In the genomic region with DNA sequence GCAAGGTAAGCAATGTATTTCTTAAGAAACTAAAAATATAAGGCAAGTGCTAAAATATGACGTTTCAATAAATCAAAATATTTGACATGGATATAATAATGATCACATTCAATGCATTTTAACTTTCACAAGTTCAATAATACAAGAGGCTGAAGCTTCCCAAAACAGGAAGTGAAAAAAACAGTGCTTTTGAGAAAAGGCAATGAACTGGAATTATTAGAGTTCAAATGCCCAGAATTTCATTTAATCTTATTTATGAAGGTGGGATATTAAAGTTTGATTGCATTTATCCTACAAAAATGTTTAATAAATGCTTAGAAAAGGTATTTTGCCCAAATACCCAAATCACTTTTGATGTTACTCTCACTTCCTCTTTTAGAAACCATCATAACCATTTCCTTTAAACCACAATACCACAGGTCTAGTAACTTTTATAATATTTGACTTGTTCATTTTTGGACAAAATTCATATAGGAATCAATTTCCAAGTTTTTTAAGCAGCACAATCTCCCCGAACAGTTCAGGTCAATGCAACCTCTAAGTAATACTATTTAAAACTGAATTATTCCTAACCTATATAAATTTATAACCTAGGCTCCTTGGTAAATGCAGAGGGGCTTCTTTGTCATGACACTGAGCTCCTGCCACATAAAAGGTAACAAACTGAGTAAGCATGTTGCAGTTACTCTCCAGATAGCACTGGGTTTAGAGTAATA, we compare ENCODE assay signal across 8 cellular contexts. TPM values are rescaled to one million over a fixed set of nuclear protein-coding genes. Genes with fewer than 3 reads are reported as not detected.
DNase-seq lines count a peak whose midpoint lies in the region; ATAC-seq, FAIRE-seq and TF ChIP-seq lines count a peak whose summit lies in the region.

No MANE protein-coding gene starts in this region.

- TF ChIP-seq CTCF in colonic mucosa (IDR thresholded peaks at IDR 0.05) (no peak), parathyroid adenoma (IDR thresholded peaks at IDR 0.05) (no peak)

- intact Hi-C loops in colonic mucosa (cut with DNase I) = no loop called here

- H3K4me2 ChIP-seq in parathyroid adenoma (ENCODE audit: low read length) = peak overlapping the region; percentile 58

- peak; percentile 92 for FAIRE-seq in GM12891 (lab: Jason Lieb, UNC)

- H3K9me3 ChIP-seq in colonic mucosa (no peaks in the 10 kb centered on the region), parathyroid adenoma (ENCODE audit: control insufficient read depth, low read length) (no peaks in the 10 kb centered on the region)

- DNase-seq in GM12891 (ENCODE audit: insufficient read length, low spot score) (peak; percentile 22), colonic mucosa (no peak), mucosa of gallbladder (ENCODE audit: low spot score) (no peak), HEK293T (ENCODE audit: extremely low spot score) (no peak), substantia nigra (lab: John Stamatoyannopoulos, UW) (no peak)
- DNase-seq in Jurkat, Clone E6-1 (ENCODE audit: low read depth, low spot score) = peak; percentile 42

- no peak for TF ChIP-seq POLR2A in GM12891 (IDR thresholded peaks at IDR 0.05; ENCODE audit: low read depth, low read length)

- H3K79me2 ChIP-seq in parathyroid adenoma = peaks cover 22% of the 10 kb centered on the region

- CTCF ChIA-PET in HEK293T (lab: Yijun Ruan, JAX) = interaction anchor here (0.6 kb wide), 1 partner anchor 165 kb away, joined by 3 read pairs; no protein-coding TSS in a partner anchor

- H3K4me1 ChIP-seq in colonic mucosa = peaks cover 14% of the 10 kb centered on the region
- peaks cover 3% of the 10 kb centered on the region for H3K4me1 ChIP-seq in parathyroid adenoma

- H3K27me3 ChIP-seq in colonic mucosa (no peaks in the 10 kb centered on the region), parathyroid adenoma (ENCODE audit: control insufficient read depth, insufficient read depth, low read length) (no peaks in the 10 kb centered on the region)

- H2AFZ ChIP-seq in parathyroid adenoma = no peak overlapping the region

- H3K27ac ChIP-seq in colonic mucosa (peak overlapping the region; percentile 23), parathyroid adenoma (no peak overlapping the region), substantia nigra (ENCODE audit: low read depth, low read length, poor library complexity, severe bottlenecking) (no peak overlapping the region)

- peak; percentile 56 for ATAC-seq in GM21528 (IDR thresholded peaks at IDR 0.05; ENCODE audit: low FRiP score, unreplicated experiment)

- no peak overlapping the region for H3K4me3 ChIP-seq in Jurkat, Clone E6-1 (ENCODE audit: low read length)
- H3K4me3 ChIP-seq in colonic mucosa (peak overlapping the region; percentile 74), parathyroid adenoma (ENCODE audit: low read depth, low read length) (peak overlapping the region; percentile 88)

- POLR2A ChIA-PET in HEK293T (lab: Yijun Ruan, JAX) = interaction anchor here (1.2 kb wide), 1 partner anchor 88 kb away, joined by 4 read pairs; the partner anchor contains the start of gene NUP35

- H3K36me3 ChIP-seq in colonic mucosa = no peaks in the 10 kb centered on the region
- no peaks in the 10 kb centered on the region for H3K36me3 ChIP-seq in parathyroid adenoma (ENCODE audit: control insufficient read depth, insufficient read depth, low read length)

- no peak overlapping the region for H3K9ac ChIP-seq in colonic mucosa (ENCODE audit: low read depth in 2 of 2, low read length in 2 of 2)
- H3K9ac ChIP-seq in parathyroid adenoma = no peak overlapping the region

TF ChIP-seq in GM12891, 5 proteins besides CTCF, POLR2A, EP300 and RAD21:
- TF ChIP-seq SPI1 (IDR thresholded peaks at IDR 0.05; ENCODE audit: low read depth, low read length) (peak; percentile 92), PAX5 (IDR thresholded peaks at IDR 0.05; ENCODE audit: insufficient read depth, low read length, severe bottlenecking) (no peak), TAF1 (IDR thresholded peaks at IDR 0.05; ENCODE audit: low read depth, low read length) (no peak), POLR2AphosphoS5 (IDR thresholded peaks at IDR 0.05; ENCODE audit: low read depth, low read length) (no peak)

TF ChIP-seq in HEK293T, 16 proteins besides CTCF, POLR2A, EP300 and RAD21:
- TF ChIP-seq CTBP1 (IDR thresholded peaks at IDR 0.05; ENCODE audit: borderline replicate concordance) = no peak
- no peak for TF ChIP-seq ELF4 (IDR thresholded peaks at IDR 0.05)
- no peak for TF ChIP-seq TARDBP (IDR thresholded peaks at IDR 0.05)
- TF ChIP-seq SP1 (IDR thresholded peaks at IDR 0.05) = no peak
- TF ChIP-seq, protein P1, sequence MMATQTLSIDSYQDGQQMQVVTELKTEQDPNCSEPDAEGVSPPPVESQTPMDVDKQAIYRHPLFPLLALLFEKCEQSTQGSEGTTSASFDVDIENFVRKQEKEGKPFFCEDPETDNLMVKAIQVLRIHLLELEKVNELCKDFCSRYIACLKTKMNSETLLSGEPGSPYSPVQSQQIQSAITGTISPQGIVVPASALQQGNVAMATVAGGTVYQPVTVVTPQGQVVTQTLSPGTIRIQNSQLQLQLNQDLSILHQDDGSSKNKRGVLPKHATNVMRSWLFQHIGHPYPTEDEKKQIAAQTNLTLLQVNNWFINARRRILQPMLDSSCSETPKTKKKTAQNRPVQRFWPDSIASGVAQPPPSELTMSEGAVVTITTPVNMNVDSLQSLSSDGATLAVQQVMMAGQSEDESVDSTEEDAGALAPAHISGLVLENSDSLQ (IDR thresholded peaks at IDR 0.05) = no peak
- no peak for TF ChIP-seq HDGF (IDR thresholded peaks at IDR 0.05; ENCODE audit: borderline replicate concordance)
- no peak for TF ChIP-seq SUZ12 (IDR thresholded peaks at IDR 0.05)
- TF ChIP-seq FOXK2 (IDR thresholded peaks at IDR 0.05) = no peak
- TF ChIP-seq ARNT (IDR thresholded peaks at IDR 0.05) = no peak
- no peak for TF ChIP-seq BHLHE40 (IDR thresholded peaks at IDR 0.05; ENCODE audit: borderline replicate concordance)
- no peak for TF ChIP-seq L3MBTL2 (conservative IDR thresholded peaks at IDR 0.05)
- TF ChIP-seq ZNF384 (IDR thresholded peaks at IDR 0.05) = no peak
- TF ChIP-seq NFRKB (IDR thresholded peaks at IDR 0.05) = no peak
- no peak for TF ChIP-seq FOXM1 (IDR thresholded peaks at IDR 0.05; ENCODE audit: borderline replicate concordance)
- TF ChIP-seq LEF1 (IDR thresholded peaks at IDR 0.05; ENCODE audit: borderline replicate concordance) = no peak
- TF ChIP-seq FOXA1 (IDR thresholded peaks at IDR 0.05) = no peak
TF ChIP-seq in HEK293T: peak in this region for 0.

RNA-seq across cellular contexts. Expression of gene NCKAP1, which starts 2.1 kb away (rescaled TPM):
- polyA plus RNA-seq in GM12891 (2012; ENCODE audit: low read depth, missing spikeins) = 3.5 TPM
- polyA plus RNA-seq in Jurkat, Clone E6-1 (2012; ENCODE audit: insufficient read depth, insufficient read length) = 15.0 TPM
- total RNA-seq in colonic mucosa (100 to 1,000 TPM; 105 to 133 TPM), mucosa of gallbladder (127 TPM)

RNA-seq across cellular contexts. Expression of gene DUSP19, which starts 42.4 kb away (rescaled TPM):
- polyA plus RNA-seq in GM12891 (2012; ENCODE audit: low read depth, missing spikeins) = 0.41 TPM
- not detected for polyA plus RNA-seq in Jurkat, Clone E6-1 (2012; ENCODE audit: insufficient read depth, insufficient read length)
- total RNA-seq in colonic mucosa (1 to 10 TPM; 2.0 to 2.5 TPM), mucosa of gallbladder (7.9 TPM)

Comparison
In these comparisons a context has a peak if more than half of its experiments do, and no peak if none do; other contexts are left out.
1. DNase-seq: peak in GM12891 (single experiment) and Jurkat, Clone E6-1 (single experiment); none in colonic mucosa (single experiment), mucosa of gallbladder (single experiment), HEK293T (single experiment) and substantia nigra (0 of 49).